In the genomic region with DNA sequence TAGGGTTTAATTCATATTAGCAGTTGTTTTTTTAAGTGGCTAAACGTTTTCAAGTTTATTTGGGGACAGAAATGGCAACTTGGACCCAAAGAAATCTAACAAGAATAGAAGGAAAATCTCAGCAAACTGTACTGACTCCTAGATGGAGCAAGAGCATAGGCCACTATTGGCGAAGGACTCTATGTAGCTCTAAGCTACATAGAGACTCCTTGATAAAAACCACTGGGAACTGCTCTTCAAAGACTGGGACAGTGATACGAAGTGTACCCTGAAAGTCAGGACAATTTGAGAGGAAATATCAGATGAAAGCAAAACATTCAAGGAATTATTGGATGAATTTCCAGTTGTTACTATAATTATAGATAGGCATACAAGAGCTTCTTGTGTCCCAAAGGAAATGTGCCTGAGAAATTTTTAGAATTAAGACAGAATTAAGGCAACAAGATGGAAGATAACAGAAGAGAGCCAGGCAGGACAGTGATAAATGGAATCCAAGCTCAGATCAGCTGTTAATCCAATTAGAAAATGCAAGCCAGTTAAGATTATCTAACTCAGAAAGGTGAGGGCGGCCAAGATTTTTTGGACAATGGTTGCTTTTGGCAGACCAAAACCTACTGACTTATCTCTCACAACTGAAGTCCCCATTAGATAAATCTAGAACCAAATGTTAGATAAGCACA, we compare ENCODE assay signal across 24 cellular contexts.
DNase-seq lines count a peak whose midpoint lies in the region; ATAC-seq, FAIRE-seq and TF ChIP-seq lines count a peak whose summit lies in the region.
"Had no signal": no experiment of that assay in that cellular context is flagged by ENCODE, and none has a peak within 500 bp of the region (broad histone marks: within the 10 kb centered on the region; RNA-seq: fewer than 3 reads in every experiment).

No MANE protein-coding gene starts in this region.

- no peak for TF ChIP-seq POLR2A in suprapubic skin (IDR thresholded peaks at IDR 0.05)

- 81% methylated on average over 4 of the region's 4 CpGs for WGBS in SK-N-SH (ENCODE audit: low lambda C conversion rate)
- 88% methylated on average over 4 of the region's 4 CpGs for WGBS in suprapubic skin

- no peaks in the 10 kb centered on the region for H4K20me1 ChIP-seq in SK-N-SH (ENCODE audit: insufficient read depth)
- H4K20me1 ChIP-seq: BLaER1 had no signal

- intact Hi-C loops in left ventricle myocardium superior (cut with micrococcal nuclease) = no loop called here
- intact Hi-C loops in A673 (cut with micrococcal nuclease; ENCODE audit: unreplicated experiment) = no loop called here

- POLR2A ChIA-PET in SK-N-SH (lab: Yijun Ruan, JAX) (no interaction called here), A673 (lab: Charles Lee; ENCODE audit: low non-redundant PET) (no interaction called here)

- H3K4me2 ChIP-seq in SK-N-SH = no peak overlapping the region
- H3K4me2 ChIP-seq: A549, BLaER1 had no signal

- FAIRE-seq in D721Med (lab: Jason Lieb, UNC) = no peak
- FAIRE-seq: A549, G401.6, GM12891, GM19239, H1, HepG2, HTR-8/SVneo had no signal

- no peaks in the 10 kb centered on the region for H3K79me2 ChIP-seq in SK-N-SH (ENCODE audit: insufficient read depth)

- H3K9me3 ChIP-seq in SK-N-SH = no peaks in the 10 kb centered on the region
- no peaks in the 10 kb centered on the region for H3K9me3 ChIP-seq in suprapubic skin
- no peaks in the 10 kb centered on the region for H3K9me3 ChIP-seq in A673 (ENCODE audit: low read depth, low read length, poor library complexity, severe bottlenecking)
- H3K9me3 ChIP-seq: A549, BLaER1 had no signal

- H3K36me3 ChIP-seq in SK-N-SH (replicated peaks in 1 of 2; ENCODE audit: control insufficient read depth in 1 of 2, insufficient read depth in 2 of 2, low read length in 1 of 2) (peaks cover 25 to 32% of the 10 kb centered on the region in 2 experiments), suprapubic skin (peaks cover 28% of the 10 kb centered on the region), A673 (ENCODE audit: insufficient read depth, low read length, poor library complexity, severe bottlenecking) (peaks cover 6% of the 10 kb centered on the region)

- H3K4me3 ChIP-seq in SK-N-SH (ENCODE audit: low read depth in 2 of 2, low read length in 1 of 2) = no peak overlapping the region
- no peak overlapping the region for H3K4me3 ChIP-seq in suprapubic skin
- no peak overlapping the region for H3K4me3 ChIP-seq in A673 (ENCODE audit: low read depth, low read length, poor library complexity, severe bottlenecking)
- H3K4me3 ChIP-seq: A549, BLaER1 had no signal

- H2AFZ ChIP-seq in SK-N-SH (ENCODE audit: low read depth) = no peak overlapping the region

- H3K27me3 ChIP-seq in SK-N-SH (ENCODE audit: insufficient read depth) (no peaks in the 10 kb centered on the region), suprapubic skin (no peaks in the 10 kb centered on the region), A673 (replicated peaks; ENCODE audit: insufficient read depth, low read depth, low read length, poor library complexity) (no peaks in the 10 kb centered on the region)
- H3K27me3 ChIP-seq: BLaER1 had no signal

- ATAC-seq in SK-N-SH treated with all-trans-retinoic acid at 6 μM for 48 hours = no peak
- peak; percentile 74 for ATAC-seq in left ventricle myocardium superior
- ATAC-seq: A549 had no signal

- no TSS peak for BruUV-seq in A673 (replicated peaks; lab: Mats Ljungman, UMichigan)

- TF ChIP-seq CTCF in SK-N-SH (IDR thresholded peaks at IDR 0.05) = no peak
- TF ChIP-seq CTCF in D721Med (IDR thresholded peaks at IDR 0.05; ENCODE audit: insufficient read depth, missing control alignments) = no peak
- TF ChIP-seq CTCF in suprapubic skin (IDR thresholded peaks at IDR 0.05) = no peak
- TF ChIP-seq CTCF in A673 (conservative IDR thresholded peaks at IDR 0.05; ENCODE audit: low read depth, low read length) = no peak

- no peak for DNase-seq in SK-N-SH
- DNase-seq in D721Med (ENCODE audit: insufficient read length, low spot score) = peak; percentile 16
- peak; percentile 36 for DNase-seq in SK-N-DZ (ENCODE audit: low spot score)
- DNase-seq in left ventricle myocardium superior = no peak
- DNase-seq in suprapubic skin (ENCODE audit: low spot score in 2 of 2) = no peak
- no peak for DNase-seq in COLO668 (lab: John Stamatoyannopoulos, UW; ENCODE audit: unreplicated experiment)
- no peak for DNase-seq in A673 (ENCODE audit: low spot score)
- DNase-seq: Calu3; CD4-positive, alpha-beta memory T cell; DMS 273 treated with DMSO at 0.1 percent for 48 hours; DMS53; DND-41; EL; H9 had no signal

- CTCF ChIA-PET in SK-N-SH (lab: Yijun Ruan, JAX) = interaction anchor here (1.2 to 3.1 kb wide), 2 partner anchors 10 to 583 kb away, joined by 3 to 9 read pairs; no protein-coding TSS in a partner anchor
- CTCF ChIA-PET in A673 (lab: Charles Lee) = no interaction called here

- TF ChIP-seq EP300 in SK-N-SH (IDR thresholded peaks at IDR 0.05; ENCODE audit: borderline replicate concordance in 1 of 2, low read depth in 1 of 2, low read length in 1 of 2) (no peak), suprapubic skin (IDR thresholded peaks at IDR 0.05) (no peak)

- H3K27ac ChIP-seq in SK-N-SH (ENCODE audit: low read depth in 2 of 2, low read length in 1 of 2) = no peak overlapping the region
- H3K27ac ChIP-seq in suprapubic skin = no peak overlapping the region
- H3K27ac ChIP-seq in A673 (ENCODE audit: low read depth, low read length, poor library complexity, severe bottlenecking) = no peak overlapping the region
- H3K27ac ChIP-seq: 22Rv1, A549, BLaER1 had no signal

- no peaks in the 10 kb centered on the region for H3F3A ChIP-seq in SK-N-SH (replicated peaks; ENCODE audit: insufficient read depth)

- H3K9me2 ChIP-seq in SK-N-SH = no peaks in the 10 kb centered on the region

- no peak for TF ChIP-seq RAD21 in SK-N-SH (IDR thresholded peaks at IDR 0.05; ENCODE audit: low read length)

- H3K4me1 ChIP-seq in SK-N-SH (ENCODE audit: control insufficient read depth in 1 of 2, insufficient read depth in 2 of 2, low read depth in 1 of 2, low read length in 1 of 2) (no peaks in the 10 kb centered on the region), suprapubic skin (no peaks in the 10 kb centered on the region), A673 (ENCODE audit: insufficient read depth, low read length, poor library complexity, severe bottlenecking) (no peaks in the 10 kb centered on the region)
- H3K4me1 ChIP-seq: A549, BLaER1 had no signal

- H3K9ac ChIP-seq in SK-N-SH = no peak overlapping the region
- H3K9ac ChIP-seq: BLaER1 had no signal

TF ChIP-seq in SK-N-SH treated with all-trans-retinoic acid at 6 μM for 48 hours, 23 proteins besides CTCF, POLR2A, EP300 and RAD21 (continues in another document):
- TF ChIP-seq, protein P1, sequence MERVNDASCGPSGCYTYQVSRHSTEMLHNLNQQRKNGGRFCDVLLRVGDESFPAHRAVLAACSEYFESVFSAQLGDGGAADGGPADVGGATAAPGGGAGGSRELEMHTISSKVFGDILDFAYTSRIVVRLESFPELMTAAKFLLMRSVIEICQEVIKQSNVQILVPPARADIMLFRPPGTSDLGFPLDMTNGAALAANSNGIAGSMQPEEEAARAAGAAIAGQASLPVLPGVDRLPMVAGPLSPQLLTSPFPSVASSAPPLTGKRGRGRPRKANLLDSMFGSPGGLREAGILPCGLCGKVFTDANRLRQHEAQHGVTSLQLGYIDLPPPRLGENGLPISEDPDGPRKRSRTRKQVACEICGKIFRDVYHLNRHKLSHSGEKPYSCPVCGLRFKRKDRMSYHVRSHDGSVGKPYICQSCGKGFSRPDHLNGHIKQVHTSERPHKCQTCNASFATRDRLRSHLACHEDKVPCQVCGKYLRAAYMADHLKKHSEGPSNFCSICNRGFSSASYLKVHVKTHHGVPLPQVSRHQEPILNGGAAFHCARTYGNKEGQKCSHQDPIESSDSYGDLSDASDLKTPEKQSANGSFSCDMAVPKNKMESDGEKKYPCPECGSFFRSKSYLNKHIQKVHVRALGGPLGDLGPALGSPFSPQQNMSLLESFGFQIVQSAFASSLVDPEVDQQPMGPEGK (CRISPR knock-in tag; IDR thresholded peaks at IDR 0.05; ENCODE audit: borderline replicate concordance) = no peak
- TF ChIP-seq ISL1 (CRISPR knock-in tag; IDR thresholded peaks at IDR 0.05) = peak; percentile 59

TF ChIP-seq in SK-N-SH, 30 proteins besides CTCF, POLR2A, EP300 and RAD21 (continues in another document):
- TF ChIP-seq TAF1 (IDR thresholded peaks at IDR 0.05; ENCODE audit: borderline replicate concordance, low read depth, low read length) = no peak
- no peak for TF ChIP-seq REST (IDR thresholded peaks at IDR 0.05; ENCODE audit: low read depth, low read length)
- TF ChIP-seq MAX (IDR thresholded peaks at IDR 0.05; ENCODE audit: low read depth) = no peak
- no peak for TF ChIP-seq RCOR1 (IDR thresholded peaks at IDR 0.05; ENCODE audit: low read length)

Comparison
In these comparisons a context has a peak if more than half of its experiments do, and no peak if none do; other contexts are left out.
1. DNase-seq: peak in D721Med (single experiment) and SK-N-DZ (single experiment); none in SK-N-SH (single experiment), left ventricle myocardium superior (single experiment), suprapubic skin (0 of 2), COLO668 (single experiment) and A673 (single experiment).